ENCODE assay signal across 14 cellular contexts in genomic region chr1:151533870-151534269, GRCh38. TPM values are rescaled to one million over a fixed set of nuclear protein-coding genes. Genes with fewer than 3 reads are reported as not detected.
A peak's percentile ranks its signal among the peaks of the same experiment; 100 is the strongest.
DNase-seq lines count a peak whose midpoint lies in the region; TF ChIP-seq lines count a peak whose summit lies in the region.
"Had no signal": no experiment of that assay in that cellular context is flagged by ENCODE, and none has a peak within 500 bp of the region (broad histone marks: within the 10 kb centered on the region; RNA-seq: fewer than 3 reads in every experiment).

No MANE protein-coding gene starts in this region.

- H3K9ac ChIP-seq in neural progenitor cell: no peak overlapping the region

- no peak for TF ChIP-seq CTCF in neural progenitor cell (IDR thresholded peaks at IDR 0.05)

- peak overlapping the region; percentile 97 for H3K27ac Mint-ChIP-seq in neural progenitor cell
- H3K27ac Mint-ChIP-seq: CD8-positive, alpha-beta T cell; GM23338 had no signal

- peaks cover 34% of the 10 kb centered on the region for H3K4me1 Mint-ChIP-seq in neural progenitor cell

- H3K4me1 ChIP-seq in neural progenitor cell: no peaks in the 10 kb centered on the region

- no peak overlapping the region for H3K4me2 ChIP-seq in neural progenitor cell
- H3K4me2 ChIP-seq: A549, GM23338 had no signal

- no peaks in the 10 kb centered on the region for H3K9me3 ChIP-seq in neural progenitor cell (ENCODE audit: low read depth)
- H3K9me3 ChIP-seq: A549 had no signal

- no peak overlapping the region for H2AFZ ChIP-seq in neural progenitor cell (replicated peaks)
- H2AFZ ChIP-seq: GM23338 had no signal

- no peaks in the 10 kb centered on the region for H3F3A ChIP-seq in neural progenitor cell (ENCODE audit: low read depth)

- no peaks in the 10 kb centered on the region for H3K27me3 ChIP-seq in neural progenitor cell

- no peaks in the 10 kb centered on the region for H3K36me3 ChIP-seq in neural progenitor cell

- H3K27me3 Mint-ChIP-seq in neural progenitor cell (ENCODE audit: insufficient read depth, low read depth): peaks cover 6% of the 10 kb centered on the region

- no peak overlapping the region for H3K27ac ChIP-seq in neural progenitor cell
- H3K27ac ChIP-seq: A549, HL-60 had no signal

- H3K4me3 Mint-ChIP-seq in neural progenitor cell: peak overlapping the region; percentile 72
- H3K4me3 Mint-ChIP-seq: CD8-positive, alpha-beta T cell; GM23338 had no signal

- no peaks in the 10 kb centered on the region for H4K20me1 ChIP-seq in neural progenitor cell (ENCODE audit: low read depth)

- no peaks in the 10 kb centered on the region for H3K9me3 Mint-ChIP-seq in neural progenitor cell
- H3K9me3 Mint-ChIP-seq: CD8-positive, alpha-beta T cell; GM23338 had no signal

- peak; percentile 48 for DNase-seq in activated effector memory CD4-positive, alpha-beta T cell treated with anti-CD3 and anti-CD28 coated beads, Interleukin-2, amount 50 U/mL, for 16 hours
- no peak for DNase-seq in activated effector memory CD4-positive, alpha-beta T cell treated with Interleukin-2 at 50 U/mL for 16 hours
- peak; percentile 58 for DNase-seq in ecto neural progenitor cell (ENCODE audit: low spot score)
- no peak for DNase-seq in neural progenitor cell (ENCODE audit: low spot score)
- DNase-seq in DMS 273 (lab: John Stamatoyannopoulos, UW; ENCODE audit: unreplicated experiment): no peak
- no peak for DNase-seq in NCI-H1105 (lab: John Stamatoyannopoulos, UW)
- no peak for DNase-seq in activated CD8-positive, alpha-beta memory T cell treated with anti-CD3 and anti-CD28 coated beads for 24 hours
- DNase-seq: CD8-positive, alpha-beta T cell; COR-L47; HCEC 1CT had no signal

- H3K79me2 ChIP-seq in neural progenitor cell (ENCODE audit: low read depth): no peaks in the 10 kb centered on the region

- H3K36me3 Mint-ChIP-seq in neural progenitor cell: peaks cover 6% of the 10 kb centered on the region
- H3K36me3 Mint-ChIP-seq: CD8-positive, alpha-beta T cell had no signal

- no peak overlapping the region for H3K4me3 ChIP-seq in neural progenitor cell
- H3K4me3 ChIP-seq: A549, GM23338, K562 had no signal

RNA-seq across cellular contexts. Expression of gene TUFT1, which starts 6.2 kb away (rescaled TPM):
- total RNA-seq in neural progenitor cell (ENCODE audit: low replicate concordance): 9.3 and 10.0 TPM in 2 replicates

RNA-seq across cellular contexts. Expression of gene CGN, which starts 22.7 kb away (rescaled TPM):
- total RNA-seq in neural progenitor cell (ENCODE audit: low replicate concordance): 5.4 and 12.4 TPM in 2 replicates

Comparison
In these comparisons a context has a peak if more than half of its experiments do, and no peak if none do; other contexts are left out.
1. DNase-seq: peak in activated effector memory CD4-positive, alpha-beta T cell treated with anti-CD3 and anti-CD28 coated beads, Interleukin-2, amount 50 U/mL, for 16 hours (single experiment) and ecto neural progenitor cell (single experiment); none in activated effector memory CD4-positive, alpha-beta T cell treated with Interleukin-2 at 50 U/mL for 16 hours (single experiment), neural progenitor cell (single experiment), DMS 273 (single experiment), NCI-H1105 (single experiment) and activated CD8-positive, alpha-beta memory T cell treated with anti-CD3 and anti-CD28 coated beads for 24 hours (single experiment).